1 cellular context compared by ENCODE assay signal in the genomic region with DNA sequence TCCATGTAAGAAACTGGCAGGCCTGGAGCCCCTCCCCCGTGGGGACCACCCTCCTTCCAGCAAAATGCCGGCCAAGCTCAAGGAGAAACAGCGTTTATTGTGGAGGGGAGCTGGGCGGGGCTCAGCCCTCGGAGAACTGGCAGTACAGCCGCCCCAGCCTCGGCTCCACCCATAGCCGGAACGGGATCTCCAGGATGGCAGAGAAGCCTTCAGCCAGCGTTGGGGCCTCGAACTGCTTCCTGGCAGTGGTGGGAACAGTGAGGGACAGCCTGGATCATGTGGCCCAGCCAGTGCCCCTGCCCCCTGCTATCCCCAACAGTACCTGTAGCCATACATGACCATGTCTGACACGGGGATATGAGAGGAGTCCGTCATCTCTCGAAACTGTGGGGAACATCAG.
A peak's percentile ranks its signal among the peaks of the same experiment; 100 is the strongest.
TF ChIP-seq lines count a peak whose summit lies in the region.

No MANE protein-coding gene starts in this region.

TF ChIP-seq in HEK293, 187 proteins besides CTCF, POLR2A, EP300 and RAD21 (continued from another document):
- TF ChIP-seq ZNF514 (tag by site-specific recombination; IDR thresholded peaks at IDR 0.05) (no peak), KLF7 (tag by site-specific recombination; IDR thresholded peaks at IDR 0.05; ENCODE audit: borderline replicate concordance) (0 out of 2 replicates have a peak, but pooled peaks have one; percentile 45), SP2 (tag by site-specific recombination; IDR thresholded peaks at IDR 0.05) (peak; percentile 50), ZNF548 (tag by site-specific recombination; IDR thresholded peaks at IDR 0.05) (no peak)
- TF ChIP-seq, protein P1, sequence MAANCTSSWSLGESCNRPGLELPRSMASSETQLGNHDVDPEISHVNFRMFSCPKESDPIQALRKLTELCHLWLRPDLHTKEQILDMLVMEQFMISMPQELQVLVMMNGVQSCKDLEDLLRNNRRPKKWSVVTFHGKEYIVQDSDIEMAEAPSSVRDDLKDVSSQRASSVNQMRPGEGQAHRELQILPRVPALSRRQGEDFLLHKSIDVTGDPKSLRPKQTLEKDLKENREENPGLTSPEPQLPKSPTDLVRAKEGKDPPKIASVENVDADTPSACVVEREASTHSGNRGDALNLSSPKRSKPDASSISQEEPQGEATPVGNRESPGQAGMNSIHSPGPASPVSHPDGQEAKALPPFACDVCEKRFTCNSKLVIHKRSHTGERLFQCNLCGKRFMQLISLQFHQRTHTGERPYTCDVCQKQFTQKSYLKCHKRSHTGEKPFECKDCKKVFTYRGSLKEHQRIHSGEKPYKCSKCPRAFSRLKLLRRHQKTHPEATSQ (tag by site-specific recombination; IDR thresholded peaks at IDR 0.05) = no peak
